In the genomic region with DNA sequence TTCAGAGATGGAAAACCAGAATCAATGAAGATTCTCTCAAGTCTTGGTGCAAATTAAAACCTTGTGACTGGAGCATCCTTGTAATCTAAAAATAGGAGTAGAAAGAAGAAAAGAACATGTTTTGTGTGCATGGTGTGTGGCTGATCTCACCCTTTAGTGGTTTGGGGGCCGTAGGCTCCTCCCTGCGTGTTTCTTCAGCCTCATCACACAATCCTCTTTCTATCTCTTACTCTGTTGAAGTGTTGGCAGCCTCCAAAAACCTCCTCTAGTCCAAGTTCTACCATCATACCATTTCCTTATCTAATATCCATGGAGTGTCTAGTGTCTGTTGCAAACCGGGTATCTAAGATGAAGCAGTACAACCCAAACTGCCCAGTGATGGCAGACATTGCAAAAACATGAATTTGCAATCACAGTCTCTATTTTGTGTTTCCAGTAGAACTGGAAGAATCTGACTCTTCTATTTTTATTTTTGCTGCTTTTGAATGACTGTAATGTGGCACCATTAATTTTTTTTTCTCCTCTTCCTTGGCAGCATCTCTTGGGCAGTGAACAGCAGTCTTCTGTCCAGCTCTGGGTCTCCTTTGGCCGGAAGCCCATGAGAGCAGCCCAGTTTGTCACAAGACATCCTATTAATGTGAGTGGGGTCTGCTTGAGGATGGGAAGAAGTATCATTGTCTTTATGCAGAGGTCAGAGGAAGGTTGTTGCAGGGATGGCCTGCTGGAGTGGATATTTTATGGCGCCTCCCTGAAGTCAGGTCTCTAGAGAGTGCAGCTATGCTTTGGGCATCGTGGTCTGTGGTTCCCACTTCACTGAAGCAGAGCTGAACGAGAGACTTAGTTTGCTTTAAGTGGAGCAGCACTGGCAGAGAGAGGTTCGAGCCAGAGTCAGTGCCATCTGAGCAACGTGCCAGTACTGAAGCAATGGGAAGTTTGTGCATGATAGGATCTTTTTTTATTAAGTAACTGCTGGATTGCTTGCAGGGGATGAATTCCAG, we compare ENCODE assay signal across 1 cellular context.
TF ChIP-seq lines count a peak whose summit lies in the region.

No MANE protein-coding gene starts in this region.

TF ChIP-seq in GM23338, 12 proteins besides CTCF, POLR2A, EP300 and RAD21 (continued from another document):
- no peak for TF ChIP-seq EZH2phosphoT487 (IDR thresholded peaks at IDR 0.05; ENCODE audit: unreplicated experiment)
- TF ChIP-seq, protein P1, sequence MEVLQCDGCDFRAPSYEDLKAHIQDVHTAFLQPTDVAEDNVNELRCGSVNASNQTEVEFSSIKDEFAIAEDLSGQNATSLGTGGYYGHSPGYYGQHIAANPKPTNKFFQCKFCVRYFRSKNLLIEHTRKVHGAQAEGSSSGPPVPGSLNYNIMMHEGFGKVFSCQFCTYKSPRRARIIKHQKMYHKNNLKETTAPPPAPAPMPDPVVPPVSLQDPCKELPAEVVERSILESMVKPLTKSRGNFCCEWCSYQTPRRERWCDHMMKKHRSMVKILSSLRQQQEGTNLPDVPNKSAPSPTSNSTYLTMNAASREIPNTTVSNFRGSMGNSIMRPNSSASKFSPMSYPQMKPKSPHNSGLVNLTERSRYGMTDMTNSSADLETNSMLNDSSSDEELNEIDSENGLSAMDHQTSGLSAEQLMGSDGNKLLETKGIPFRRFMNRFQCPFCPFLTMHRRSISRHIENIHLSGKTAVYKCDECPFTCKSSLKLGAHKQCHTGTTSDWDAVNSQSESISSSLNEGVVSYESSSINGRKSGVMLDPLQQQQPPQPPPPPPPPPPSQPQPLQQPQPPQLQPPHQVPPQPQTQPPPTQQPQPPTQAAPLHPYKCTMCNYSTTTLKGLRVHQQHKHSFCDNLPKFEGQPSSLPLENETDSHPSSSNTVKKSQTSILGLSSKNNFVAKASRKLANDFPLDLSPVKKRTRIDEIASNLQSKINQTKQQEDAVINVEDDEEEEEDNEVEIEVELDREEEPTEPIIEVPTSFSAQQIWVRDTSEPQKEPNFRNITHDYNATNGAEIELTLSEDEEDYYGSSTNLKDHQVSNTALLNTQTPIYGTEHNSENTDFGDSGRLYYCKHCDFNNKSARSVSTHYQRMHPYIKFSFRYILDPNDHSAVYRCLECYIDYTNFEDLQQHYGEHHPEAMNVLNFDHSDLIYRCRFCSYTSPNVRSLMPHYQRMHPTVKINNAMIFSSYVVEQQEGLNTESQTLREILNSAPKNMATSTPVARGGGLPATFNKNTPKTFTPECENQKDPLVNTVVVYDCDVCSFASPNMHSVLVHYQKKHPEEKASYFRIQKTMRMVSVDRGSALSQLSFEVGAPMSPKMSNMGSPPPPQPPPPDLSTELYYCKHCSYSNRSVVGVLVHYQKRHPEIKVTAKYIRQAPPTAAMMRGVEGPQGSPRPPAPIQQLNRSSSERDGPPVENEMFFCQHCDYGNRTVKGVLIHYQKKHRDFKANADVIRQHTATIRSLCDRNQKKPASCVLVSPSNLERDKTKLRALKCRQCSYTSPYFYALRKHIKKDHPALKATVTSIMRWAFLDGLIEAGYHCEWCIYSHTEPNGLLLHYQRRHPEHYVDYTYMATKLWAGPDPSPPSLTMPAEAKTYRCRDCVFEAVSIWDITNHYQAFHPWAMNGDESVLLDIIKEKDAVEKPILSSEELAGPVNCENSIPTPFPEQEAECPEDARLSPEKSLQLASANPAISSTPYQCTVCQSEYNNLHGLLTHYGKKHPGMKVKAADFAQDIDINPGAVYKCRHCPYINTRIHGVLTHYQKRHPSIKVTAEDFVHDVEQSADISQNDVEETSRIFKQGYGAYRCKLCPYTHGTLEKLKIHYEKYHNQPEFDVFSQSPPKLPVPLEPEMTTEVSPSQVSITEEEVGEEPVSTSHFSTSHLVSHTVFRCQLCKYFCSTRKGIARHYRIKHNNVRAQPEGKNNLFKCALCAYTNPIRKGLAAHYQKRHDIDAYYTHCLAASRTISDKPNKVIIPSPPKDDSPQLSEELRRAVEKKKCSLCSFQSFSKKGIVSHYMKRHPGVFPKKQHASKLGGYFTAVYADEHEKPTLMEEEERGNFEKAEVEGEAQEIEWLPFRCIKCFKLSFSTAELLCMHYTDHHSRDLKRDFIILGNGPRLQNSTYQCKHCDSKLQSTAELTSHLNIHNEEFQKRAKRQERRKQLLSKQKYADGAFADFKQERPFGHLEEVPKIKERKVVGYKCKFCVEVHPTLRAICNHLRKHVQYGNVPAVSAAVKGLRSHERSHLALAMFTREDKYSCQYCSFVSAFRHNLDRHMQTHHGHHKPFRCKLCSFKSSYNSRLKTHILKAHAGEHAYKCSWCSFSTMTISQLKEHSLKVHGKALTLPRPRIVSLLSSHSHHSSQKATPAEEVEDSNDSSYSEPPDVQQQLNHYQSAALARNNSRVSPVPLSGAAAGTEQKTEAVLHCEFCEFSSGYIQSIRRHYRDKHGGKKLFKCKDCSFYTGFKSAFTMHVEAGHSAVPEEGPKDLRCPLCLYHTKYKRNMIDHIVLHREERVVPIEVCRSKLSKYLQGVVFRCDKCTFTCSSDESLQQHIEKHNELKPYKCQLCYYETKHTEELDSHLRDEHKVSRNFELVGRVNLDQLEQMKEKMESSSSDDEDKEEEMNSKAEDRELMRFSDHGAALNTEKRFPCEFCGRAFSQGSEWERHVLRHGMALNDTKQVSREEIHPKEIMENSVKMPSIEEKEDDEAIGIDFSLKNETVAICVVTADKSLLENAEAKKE (CRISPR knock-in tag; IDR thresholded peaks at IDR 0.05), result no peak
- no peak for TF ChIP-seq CREB1 (CRISPR knock-in tag; IDR thresholded peaks at IDR 0.05; ENCODE audit: low read depth)
- TF ChIP-seq, protein P2, sequence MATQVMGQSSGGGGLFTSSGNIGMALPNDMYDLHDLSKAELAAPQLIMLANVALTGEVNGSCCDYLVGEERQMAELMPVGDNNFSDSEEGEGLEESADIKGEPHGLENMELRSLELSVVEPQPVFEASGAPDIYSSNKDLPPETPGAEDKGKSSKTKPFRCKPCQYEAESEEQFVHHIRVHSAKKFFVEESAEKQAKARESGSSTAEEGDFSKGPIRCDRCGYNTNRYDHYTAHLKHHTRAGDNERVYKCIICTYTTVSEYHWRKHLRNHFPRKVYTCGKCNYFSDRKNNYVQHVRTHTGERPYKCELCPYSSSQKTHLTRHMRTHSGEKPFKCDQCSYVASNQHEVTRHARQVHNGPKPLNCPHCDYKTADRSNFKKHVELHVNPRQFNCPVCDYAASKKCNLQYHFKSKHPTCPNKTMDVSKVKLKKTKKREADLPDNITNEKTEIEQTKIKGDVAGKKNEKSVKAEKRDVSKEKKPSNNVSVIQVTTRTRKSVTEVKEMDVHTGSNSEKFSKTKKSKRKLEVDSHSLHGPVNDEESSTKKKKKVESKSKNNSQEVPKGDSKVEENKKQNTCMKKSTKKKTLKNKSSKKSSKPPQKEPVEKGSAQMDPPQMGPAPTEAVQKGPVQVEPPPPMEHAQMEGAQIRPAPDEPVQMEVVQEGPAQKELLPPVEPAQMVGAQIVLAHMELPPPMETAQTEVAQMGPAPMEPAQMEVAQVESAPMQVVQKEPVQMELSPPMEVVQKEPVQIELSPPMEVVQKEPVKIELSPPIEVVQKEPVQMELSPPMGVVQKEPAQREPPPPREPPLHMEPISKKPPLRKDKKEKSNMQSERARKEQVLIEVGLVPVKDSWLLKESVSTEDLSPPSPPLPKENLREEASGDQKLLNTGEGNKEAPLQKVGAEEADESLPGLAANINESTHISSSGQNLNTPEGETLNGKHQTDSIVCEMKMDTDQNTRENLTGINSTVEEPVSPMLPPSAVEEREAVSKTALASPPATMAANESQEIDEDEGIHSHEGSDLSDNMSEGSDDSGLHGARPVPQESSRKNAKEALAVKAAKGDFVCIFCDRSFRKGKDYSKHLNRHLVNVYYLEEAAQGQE (IDR thresholded peaks at IDR 0.05; ENCODE audit: unreplicated experiment), result no peak
